Comparison of ENCODE assay signal across 16 cellular contexts in genomic region chr3:14301558-14301957, GRCh38.
DNase-seq lines count a peak whose midpoint lies in the region; ATAC-seq and TF ChIP-seq lines count a peak whose summit lies in the region.
"Had no signal": no experiment of that assay in that cellular context is flagged by ENCODE, and none has a peak within 500 bp of the region (broad histone marks: within the 10 kb centered on the region; RNA-seq: fewer than 3 reads in every experiment).

No MANE protein-coding gene starts in this region.

- H2BK120ac ChIP-seq in mesenchymal stem cell (ENCODE audit: low read depth, low read length) = no peak overlapping the region

- H3K4me1 ChIP-seq in mammary epithelial cell (ENCODE audit: insufficient read depth, low read length) (peaks cover 20% of the 10 kb centered on the region), mesenchymal stem cell (ENCODE audit: control insufficient read depth, insufficient read depth, low read depth, low read length) (peaks cover 17% of the 10 kb centered on the region), uterus (peaks cover 7 to 9% of the 10 kb centered on the region in 2 donors), MM.1S (ENCODE audit: low read length) (no peaks in the 10 kb centered on the region)

- no peak overlapping the region for H3K18ac ChIP-seq in mesenchymal stem cell (ENCODE audit: low read depth in 1 of 2, low read length in 2 of 2)

- intact Hi-C loops in left cardiac atrium (cut with DNase I) = no loop called here
- intact Hi-C loops in Right ventricle myocardium inferior (cut with DNase I) = no loop called here
- intact Hi-C loops in mammary epithelial cell (cut with micrococcal nuclease) = no loop called here
- intact Hi-C loops in uterus (cut with DNase I; ENCODE audit: low total_unique reads) = no loop called here

- H3K27ac ChIP-seq in mammary epithelial cell (ENCODE audit: insufficient read depth, low read depth, low read length) (no peak overlapping the region), mesenchymal stem cell (ENCODE audit: low read length, poor library complexity, severe bottlenecking) (no peak overlapping the region), uterus (no peak overlapping the region), MM.1S (ENCODE audit: low read length) (no peak overlapping the region)

- H2BK12ac ChIP-seq in mesenchymal stem cell (ENCODE audit: low read length in 2 of 2) = no peak overlapping the region

- no peaks in the 10 kb centered on the region for H4K20me1 ChIP-seq in mammary epithelial cell (ENCODE audit: insufficient read depth, low read length)
- no peaks in the 10 kb centered on the region for H4K20me1 ChIP-seq in MM.1S (ENCODE audit: insufficient read depth, low read length)

- DNase-seq in left cardiac atrium (peak; percentile 61), Right ventricle myocardium inferior (ENCODE audit: missing footprints) (no peak), mammary epithelial cell (peak; percentile 65), mesenchymal stem cell (peak; percentile 43), uterus (peak; percentile 56 to 67), germinal center (ENCODE audit: low spot score) (no peak), MM.1S (no peak)
- DNase-seq: activated B cell treated with CpG ODN at 0.5 μM for 24 hours; activated CD8-positive, alpha-beta memory T cell treated with anti-CD3 and anti-CD28 coated beads, Interleukin-2, amount 10 ng/mL, durations not matched to agents 7 days and 5 days; activated naive CD4-positive, alpha-beta T cell treated with Interleukin-2 at 50 U/mL for 16 hours; effector memory CD8-positive, alpha-beta T cell; HCEC 1CT; naive thymus-derived CD4-positive, alpha-beta T cell; NCI-H2171 treated with DMSO at 0.1 percent for 48 hours had no signal

- H2AK5ac ChIP-seq in mesenchymal stem cell (ENCODE audit: low read length, severe bottlenecking) = no peak overlapping the region

- H3K36me3 ChIP-seq in mammary epithelial cell (ENCODE audit: insufficient read depth, low read length) = no peaks in the 10 kb centered on the region
- no peaks in the 10 kb centered on the region for H3K36me3 ChIP-seq in mesenchymal stem cell (ENCODE audit: control insufficient read depth in 1 of 2, insufficient read depth in 2 of 2, low read depth in 1 of 2, low read length in 2 of 2)
- H3K36me3 ChIP-seq in uterus = no peaks in the 10 kb centered on the region
- no peaks in the 10 kb centered on the region for H3K36me3 ChIP-seq in MM.1S (replicated peaks; ENCODE audit: insufficient read depth, low read length)

- H3K79me2 ChIP-seq in mammary epithelial cell (ENCODE audit: insufficient read depth, low read length) (no peaks in the 10 kb centered on the region), MM.1S (ENCODE audit: low read length) (no peaks in the 10 kb centered on the region)

- no peak overlapping the region for H2BK15ac ChIP-seq in mesenchymal stem cell (ENCODE audit: low read depth, poor library complexity, severe bottlenecking)

- in situ Hi-C loops in mammary epithelial cell (cut with MboI; ENCODE audit: low sequenced_read_pairs in 2 of 2) = no loop called here

- TF ChIP-seq CTCF in mammary epithelial cell (conservative IDR thresholded peaks at IDR 0.05 in 1 of 2, IDR thresholded peaks at IDR 0.05 in 1 of 2; ENCODE audit: extremely low read depth in 1 of 2, insufficient read depth in 1 of 2, low read depth in 1 of 2, low read length in 2 of 2) (no peak), uterus (IDR thresholded peaks at IDR 0.05) (no peak), MM.1S (IDR thresholded peaks at IDR 0.05; ENCODE audit: low read length) (no peak)

- TF ChIP-seq POLR2A in uterus (IDR thresholded peaks at IDR 0.05) = no peak

- dilution Hi-C loops in mammary epithelial cell (cut with HindIII; ENCODE audit: low sequenced_read_pairs) = no loop called here

- no peak overlapping the region for H3K23ac ChIP-seq in mesenchymal stem cell (ENCODE audit: low read length in 2 of 2)

- no peaks in the 10 kb centered on the region for H3K9me2 ChIP-seq in MM.1S (replicated peaks; ENCODE audit: insufficient read depth, low read length)

- no peak overlapping the region for H3K4me2 ChIP-seq in mammary epithelial cell (ENCODE audit: insufficient read depth, low read depth, low read length)
- no peak overlapping the region for H3K4me2 ChIP-seq in mesenchymal stem cell (ENCODE audit: low read length, poor library complexity, severe bottlenecking)
- no peak overlapping the region for H3K4me2 ChIP-seq in MM.1S (ENCODE audit: low read depth, low read length)

- H3K4ac ChIP-seq in mesenchymal stem cell (ENCODE audit: low read depth in 1 of 2, low read length in 2 of 2) = no peak overlapping the region

- CTCF ChIA-PET in mammary epithelial cell (lab: Charles Lee; ENCODE audit: low non-redundant PET) = no interaction called here

- BruUV-seq in mammary epithelial cell (replicated peaks; lab: Mats Ljungman, UMichigan) = no TSS peak

- H3K9me3 ChIP-seq in mammary epithelial cell (replicated peaks; ENCODE audit: insufficient read depth, low read length) (no peaks in the 10 kb centered on the region), mesenchymal stem cell (ENCODE audit: control insufficient read depth, low read length) (no peaks in the 10 kb centered on the region), uterus (no peaks in the 10 kb centered on the region), MM.1S (replicated peaks; ENCODE audit: insufficient read depth, low read length) (no peaks in the 10 kb centered on the region)

- H4K91ac ChIP-seq in mesenchymal stem cell (ENCODE audit: low read length) = no peak overlapping the region

- H2AFZ ChIP-seq in mammary epithelial cell (ENCODE audit: low read depth, low read length) (peak overlapping the region; percentile 71), mesenchymal stem cell (ENCODE audit: low read depth, low read length) (no peak overlapping the region), MM.1S (ENCODE audit: low read length) (no peak overlapping the region)

- H3F3A ChIP-seq in MM.1S (ENCODE audit: insufficient read depth, low read length) = no peaks in the 10 kb centered on the region

- no peak overlapping the region for H3K14ac ChIP-seq in mesenchymal stem cell (ENCODE audit: low read length in 2 of 2)

- H2BK5ac ChIP-seq in mesenchymal stem cell (ENCODE audit: low read depth, low read length, poor library complexity, severe bottlenecking) = no peak overlapping the region

- ATAC-seq in left cardiac atrium (peak; percentile 9 to 27), Right ventricle myocardium inferior (no peak), HG03095 (IDR thresholded peaks at IDR 0.05; ENCODE audit: unreplicated experiment) (no peak)
- ATAC-seq: activated CD8-positive, alpha-beta memory T cell treated with anti-CD3 and anti-CD28 coated beads, Interleukin-2, amount 10 ng/mL, durations not matched to agents 7 days and 5 days; effector memory CD8-positive, alpha-beta T cell; naive thymus-derived CD4-positive, alpha-beta T cell had no signal

- H4K8ac ChIP-seq in mesenchymal stem cell (ENCODE audit: low read length) = peak overlapping the region; percentile 42

- no peaks in the 10 kb centered on the region for H3K79me1 ChIP-seq in mesenchymal stem cell (replicated peaks; ENCODE audit: low read length, poor library complexity, severe bottlenecking)

- H3K27me3 ChIP-seq in mammary epithelial cell (ENCODE audit: insufficient read depth, low read length) (no peaks in the 10 kb centered on the region), mesenchymal stem cell (ENCODE audit: control insufficient read depth in 1 of 2, insufficient read depth in 1 of 2, low read length in 2 of 2) (peaks cover 8 to 51% of the 10 kb centered on the region in 2 experiments), uterus (no peaks in the 10 kb centered on the region), MM.1S (replicated peaks; ENCODE audit: insufficient read depth, low read length) (peaks cover 9% of the 10 kb centered on the region)

- 4% methylated on average over 15 of the region's 15 CpGs for WGBS in mammary epithelial cell (ENCODE audit: low coverage, missing lambda C conversion rate)
- WGBS in mesenchymal stem cell = 67% methylated on average over 14 of the region's 15 CpGs

- H3K9ac ChIP-seq in mammary epithelial cell (ENCODE audit: insufficient read depth, low read length) (no peak overlapping the region), mesenchymal stem cell (ENCODE audit: low read length) (no peak overlapping the region), MM.1S (ENCODE audit: low read length) (no peak overlapping the region)

- H3K4me3 ChIP-seq in mammary epithelial cell (replicated peaks in 1 of 3; ENCODE audit: insufficient read depth in 1 of 3, low read depth in 2 of 3, low read length in 3 of 3) (no peak overlapping the region), mesenchymal stem cell (ENCODE audit: insufficient read depth in 1 of 2, low read depth in 1 of 2, low read length in 2 of 2) (no peak overlapping the region), uterus (no peak overlapping the region), MM.1S (ENCODE audit: low read length) (no peak overlapping the region)
- H3K4me3 ChIP-seq: skin epidermis had no signal

Comparison
In these comparisons a context has a peak if more than half of its experiments do, and no peak if none do; other contexts are left out.
1. ATAC-seq: peak in left cardiac atrium (2 of 2); none in Right ventricle myocardium inferior (single experiment) and HG03095 (single experiment).
2. DNase-seq: peak in left cardiac atrium (single experiment), mammary epithelial cell (single experiment), mesenchymal stem cell (single experiment) and uterus (2 of 2); none in Right ventricle myocardium inferior (single experiment), germinal center (single experiment) and MM.1S (single experiment).